ENCODE assay signal across 23 cellular contexts in genomic region chr13:26934096-26934495, GRCh38.
"Had no signal": no experiment of that assay in that cellular context is flagged by ENCODE, and none has a peak within 500 bp of the region (broad histone marks: within the 10 kb centered on the region; RNA-seq: fewer than 3 reads in every experiment).

No MANE protein-coding gene starts in this region.

- DNase-seq: colonic mucosa; cortex of kidney; dermis blood vessel endothelial cell; dorsolateral prefrontal cortex; effector CD4-positive, alpha-beta T cell; effector CD8-positive, alpha-beta T cell; effector memory CD4-positive, alpha-beta T cell; effector memory CD8-positive, alpha-beta T cell; erythroblast; esophagus squamous epithelium; foreskin fibroblast; foreskin keratinocyte; foreskin melanocyte; gastrocnemius medialis; glutamatergic neuron; head of caudate nucleus; heart right ventricle had no signal

- H3K27ac Mint-ChIP-seq: dendritic cell treated with granulocyte-macrophage colony-stimulating factor and Interleukin-4, amounts not matched to agents 40 ng/mL and 50 ng/mL, for 4 days; effector memory CD8-positive, alpha-beta T cell had no signal

- H3K36me3 ChIP-seq: colonic mucosa, esophagus muscularis mucosa, esophagus squamous epithelium, gastrocnemius medialis, gastroesophageal sphincter, heart right ventricle had no signal

- H3K9me3 Mint-ChIP-seq: dendritic cell treated with granulocyte-macrophage colony-stimulating factor and Interleukin-4, amounts not matched to agents 40 ng/mL and 50 ng/mL, for 4 days; effector memory CD8-positive, alpha-beta T cell had no signal

- H3K27me3 Mint-ChIP-seq: dendritic cell treated with granulocyte-macrophage colony-stimulating factor and Interleukin-4, amounts not matched to agents 40 ng/mL and 50 ng/mL, for 4 days had no signal

- H3K27ac ChIP-seq: colonic mucosa, coronary artery, dorsolateral prefrontal cortex, epithelial cell of prostate, esophagus muscularis mucosa, esophagus squamous epithelium, foreskin keratinocyte, gastrocnemius medialis, gastroesophageal sphincter, heart right ventricle had no signal

- H3K4me1 ChIP-seq: colonic mucosa, foreskin keratinocyte, gastrocnemius medialis had no signal

- H3K27me3 ChIP-seq: colonic mucosa, esophagus muscularis mucosa, esophagus squamous epithelium, foreskin keratinocyte had no signal

- H3K4me3 Mint-ChIP-seq: dendritic cell treated with granulocyte-macrophage colony-stimulating factor and Interleukin-4, amounts not matched to agents 40 ng/mL and 50 ng/mL, for 4 days; effector memory CD8-positive, alpha-beta T cell had no signal

- ATAC-seq: effector memory CD8-positive, alpha-beta T cell; esophagus mucosa; foreskin keratinocyte; gastrocnemius medialis; gastroesophageal sphincter; heart right ventricle had no signal

- H3K9me3 ChIP-seq: colonic mucosa, esophagus muscularis mucosa, esophagus squamous epithelium, gastrocnemius medialis, gastroesophageal sphincter, heart right ventricle had no signal

- H3K4me3 ChIP-seq: colonic mucosa, coronary artery, dorsolateral prefrontal cortex, esophagus muscularis mucosa, esophagus squamous epithelium, gastrocnemius medialis, gastroesophageal sphincter, heart right ventricle had no signal
